In the genomic region with DNA sequence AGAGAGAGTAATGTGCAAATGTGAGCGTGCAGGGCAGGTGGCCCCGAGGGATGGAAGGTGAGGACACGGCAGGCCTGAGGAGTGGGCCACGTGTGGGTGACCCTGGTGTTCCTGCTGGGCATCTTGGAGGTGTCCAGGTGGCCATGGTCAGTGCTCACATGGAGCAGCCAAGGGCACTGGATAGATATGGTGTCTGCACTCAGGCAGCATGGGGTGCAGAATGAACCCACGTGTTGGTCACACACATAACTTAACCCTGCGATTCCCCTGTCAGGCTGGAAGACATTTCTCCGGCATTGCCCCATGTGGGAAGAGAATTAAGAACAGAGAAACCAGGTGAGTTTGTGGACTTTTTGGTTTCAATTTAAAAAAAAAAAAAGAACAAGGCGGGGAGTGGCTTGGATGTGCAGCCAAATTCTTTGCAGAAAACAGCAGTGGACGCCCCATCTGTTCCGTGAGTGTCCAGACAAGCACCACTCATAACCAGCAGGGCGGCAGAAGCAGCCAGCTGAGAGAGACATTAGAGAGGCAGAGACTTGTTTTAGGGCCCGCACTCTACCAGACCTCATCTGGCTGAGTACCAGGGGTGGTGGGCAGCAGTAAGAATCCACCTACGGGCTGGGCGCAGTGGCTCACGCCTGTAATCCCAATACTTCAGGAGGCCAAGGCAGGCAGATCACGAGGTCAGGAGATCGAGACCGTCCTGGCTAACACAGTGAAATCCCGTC, we compare ENCODE assay signal across 16 cellular contexts.
DNase-seq lines count a peak whose midpoint lies in the region; ATAC-seq and TF ChIP-seq lines count a peak whose summit lies in the region.
"Had no signal": no experiment of that assay in that cellular context is flagged by ENCODE, and none has a peak within 500 bp of the region (broad histone marks: within the 10 kb centered on the region; RNA-seq: fewer than 3 reads in every experiment).

No MANE protein-coding gene starts in this region.

- no peak for DNase-seq in H9
- DNase-seq in choroid plexus epithelial cell (ENCODE audit: low read depth) = no peak
- no peak for DNase-seq in neural progenitor cell (ENCODE audit: low spot score)
- DNase-seq in H4 (ENCODE audit: low spot score) = no peak
- DNase-seq in Right ventricle myocardium inferior (ENCODE audit: missing footprints) = no peak
- no peak for DNase-seq in mesothelial cell of epicardium (ENCODE audit: low spot score in 2 of 2, unreplicated experiment in 2 of 2)
- no peak for DNase-seq in NK-92 (lab: John Stamatoyannopoulos, UW; ENCODE audit: unreplicated experiment)
- DNase-seq: CD8-positive, alpha-beta memory T cell; GF-D8; GM23248; NCI-H1436; NCI-H2081; NCI-H524 treated with DMSO at 0.1 percent for 48 hours had no signal

- WGBS in H9 (ENCODE audit: extremely low coverage, insufficient read length, low lambda C conversion rate) = no CpG with 5 or more reads among the region's 19 CpGs

- peaks cover 19 to 22% of the 10 kb centered on the region in 2 experiments for H3K4me1 Mint-ChIP-seq in H9
- H3K4me1 Mint-ChIP-seq in neural progenitor cell = peaks cover 12% of the 10 kb centered on the region
- H3K4me1 Mint-ChIP-seq in mesothelial cell of epicardium = peaks cover 31% of the 10 kb centered on the region
- H3K4me1 Mint-ChIP-seq: CD8-positive, alpha-beta memory T cell had no signal

- H3K27ac Mint-ChIP-seq in H9 (no peak overlapping the region), neural progenitor cell (peak overlapping the region; percentile 74), mesothelial cell of epicardium (no peak overlapping the region)
- H3K27ac Mint-ChIP-seq: CD8-positive, alpha-beta memory T cell had no signal

- H3K18ac ChIP-seq in H9 (ENCODE audit: insufficient read length, low read depth, low read length) = no peak overlapping the region

- H3K79me2 ChIP-seq in H9 (ENCODE audit: insufficient read depth, low read length) = no peaks in the 10 kb centered on the region
- H3K79me2 ChIP-seq in neural progenitor cell (ENCODE audit: low read depth) = no peaks in the 10 kb centered on the region

- ATAC-seq in Right ventricle myocardium inferior = no peak

- no peak overlapping the region for H2BK20ac ChIP-seq in H9 (ENCODE audit: low read depth, low read length, poor library complexity, severe bottlenecking)

- no peak overlapping the region for H2BK12ac ChIP-seq in H9 (ENCODE audit: insufficient read length, low read depth, low read length)

- no peak overlapping the region for H2BK15ac ChIP-seq in H9 (ENCODE audit: low read depth, low read length)

- H3K9me3 Mint-ChIP-seq in H9 (peaks cover 0 to 9% of the 10 kb centered on the region in 2 experiments; a peak in 2 of 5 replicates), neural progenitor cell (peaks cover 12% of the 10 kb centered on the region), mesothelial cell of epicardium (peaks cover 5% of the 10 kb centered on the region)

- no peak overlapping the region for H4K8ac ChIP-seq in H9 (replicated peaks; ENCODE audit: insufficient read length, low read depth, low read length)

- H4K20me1 ChIP-seq in H9 (ENCODE audit: control insufficient read depth, insufficient read depth, insufficient read length) = no peaks in the 10 kb centered on the region
- H4K20me1 ChIP-seq in neural progenitor cell (ENCODE audit: low read depth) = no peaks in the 10 kb centered on the region
- H4K20me1 ChIP-seq: BLaER1 had no signal

- H3K9me3 ChIP-seq in H9 (ENCODE audit: control insufficient read depth, low read depth, low read length) = no peaks in the 10 kb centered on the region
- no peaks in the 10 kb centered on the region for H3K9me3 ChIP-seq in neural progenitor cell (ENCODE audit: low read depth)

- H3K27ac ChIP-seq in C4-2B = peak overlapping the region; percentile 60
- no peak overlapping the region for H3K27ac ChIP-seq in H9 (ENCODE audit: insufficient read length, low read depth, low read length)
- H3K27ac ChIP-seq in neural progenitor cell = no peak overlapping the region
- H3K27ac ChIP-seq: BLaER1, GM23248, KMS-11 had no signal

- no peak overlapping the region for H4K91ac ChIP-seq in H9 (ENCODE audit: insufficient read length, low read depth, low read length)

- H3K14ac ChIP-seq in H9 (ENCODE audit: insufficient read depth, low read length) = no peak overlapping the region

- no peaks in the 10 kb centered on the region for H3K79me1 ChIP-seq in H9 (ENCODE audit: insufficient read depth, low read depth, low read length, poor library complexity, severe bottlenecking)

- no peak overlapping the region for H3K4me3 ChIP-seq in choroid plexus epithelial cell (ENCODE audit: low read depth, low read length)
- H3K4me3 ChIP-seq in neural progenitor cell = no peak overlapping the region
- H3K4me3 ChIP-seq: BLaER1, GM23248 had no signal

- H3K23ac ChIP-seq in H9 (ENCODE audit: insufficient read length, low read depth, low read length) = no peak overlapping the region

- TF ChIP-seq CTCF in C4-2B (conservative IDR thresholded peaks at IDR 0.05) (no peak), H9 (conservative IDR thresholded peaks at IDR 0.05) (peak; percentile 37), choroid plexus epithelial cell (conservative IDR thresholded peaks at IDR 0.05; ENCODE audit: low read depth, low read length) (peak; percentile 3), neural progenitor cell (IDR thresholded peaks at IDR 0.05) (no peak), mesothelial cell of epicardium (IDR thresholded peaks at IDR 0.05; ENCODE audit: unreplicated experiment) (no peak)

- intact Hi-C loops in Right ventricle myocardium inferior (cut with DNase I) = no loop called here

- H3K4ac ChIP-seq in H9 (ENCODE audit: low read depth, low read length) = no peak overlapping the region

- H2AFZ ChIP-seq in H9 (ENCODE audit: low read length) = no peak overlapping the region
- H2AFZ ChIP-seq in neural progenitor cell (replicated peaks) = no peak overlapping the region
- H2AFZ ChIP-seq: GM23248 had no signal

- H3F3A ChIP-seq in neural progenitor cell (ENCODE audit: low read depth) = peaks cover 7% of the 10 kb centered on the region

- no peak overlapping the region for H2BK120ac ChIP-seq in H9 (ENCODE audit: low read depth, low read length, poor library complexity, severe bottlenecking)

- no peak overlapping the region for H2AK5ac ChIP-seq in H9 (ENCODE audit: insufficient read length, low read length)

- no peak overlapping the region for H4K5ac ChIP-seq in H9 (ENCODE audit: insufficient read length, low read depth, low read length)

- H3K4me1 ChIP-seq in H9 (ENCODE audit: insufficient read depth, low read length) (peaks cover 2% of the 10 kb centered on the region; the same call in 1 of the 2 replicates), neural progenitor cell (peaks cover 15% of the 10 kb centered on the region)
- H3K4me1 ChIP-seq: BLaER1 had no signal

- peaks cover 10% of the 10 kb centered on the region for H3K27me3 Mint-ChIP-seq in H9 (ENCODE audit: low read depth)
- H3K27me3 Mint-ChIP-seq in neural progenitor cell (ENCODE audit: insufficient read depth, low read depth) = peaks cover 8% of the 10 kb centered on the region
- no peaks in the 10 kb centered on the region for H3K27me3 Mint-ChIP-seq in mesothelial cell of epicardium (ENCODE audit: low read depth)

- H3K56ac ChIP-seq in H9 (ENCODE audit: insufficient read length, low read depth, low read length) = no peak overlapping the region

- H2BK5ac ChIP-seq in H9 (ENCODE audit: insufficient read length, low read length) = no peak overlapping the region

- no peak overlapping the region for H3K4me2 ChIP-seq in H9 (ENCODE audit: insufficient read depth, insufficient read length, low read length)
- H3K4me2 ChIP-seq in neural progenitor cell = no peak overlapping the region
- H3K4me2 ChIP-seq: BLaER1, KMS-11 had no signal

- H3K23me2 ChIP-seq in H9 (ENCODE audit: insufficient read length, low read depth, low read length, poor library complexity, severe bottlenecking) = no peaks in the 10 kb centered on the region

- H3K9ac ChIP-seq in H9 (ENCODE audit: extremely low read depth, insufficient read length, low read length) (no peak overlapping the region), neural progenitor cell (no peak overlapping the region)
- H3K9ac ChIP-seq: BLaER1, GM23248, KMS-11 had no signal

- H3K27me3 ChIP-seq in H9 (ENCODE audit: insufficient read depth, low read length) (no peaks in the 10 kb centered on the region), neural progenitor cell (no peaks in the 10 kb centered on the region)
- H3K27me3 ChIP-seq: BLaER1 had no signal

- no peaks in the 10 kb centered on the region for H3K36me3 ChIP-seq in neural progenitor cell
- H3K36me3 ChIP-seq: BLaER1 had no signal

- no peak overlapping the region for H3K4me3 Mint-ChIP-seq in H9
- H3K4me3 Mint-ChIP-seq in neural progenitor cell = no peak overlapping the region
- no peak overlapping the region for H3K4me3 Mint-ChIP-seq in mesothelial cell of epicardium
- H3K4me3 Mint-ChIP-seq: CD8-positive, alpha-beta memory T cell had no signal

- H3T11ph ChIP-seq in H9 (ENCODE audit: low read length) = no peak overlapping the region

- peaks cover 0 to 13% (median 7%) of the 10 kb centered on the region in 3 experiments; a peak in 4 of 7 replicates for H3K36me3 Mint-ChIP-seq in H9 (ENCODE audit: insufficient read depth in 1 of 3, low read depth in 3 of 3)
- peaks cover 2% of the 10 kb centered on the region for H3K36me3 Mint-ChIP-seq in neural progenitor cell
- H3K36me3 Mint-ChIP-seq in mesothelial cell of epicardium = no peaks in the 10 kb centered on the region
- H3K36me3 Mint-ChIP-seq: CD8-positive, alpha-beta memory T cell had no signal

Comparison
In these comparisons a context has a peak if more than half of its experiments do, and no peak if none do; other contexts are left out.
1. CTCF ChIP-seq: peak in H9 (single experiment) and choroid plexus epithelial cell (single experiment); none in C4-2B (single experiment), neural progenitor cell (single experiment) and mesothelial cell of epicardium (single experiment).